1 cellular context compared by ENCODE assay signal in the genomic region with DNA sequence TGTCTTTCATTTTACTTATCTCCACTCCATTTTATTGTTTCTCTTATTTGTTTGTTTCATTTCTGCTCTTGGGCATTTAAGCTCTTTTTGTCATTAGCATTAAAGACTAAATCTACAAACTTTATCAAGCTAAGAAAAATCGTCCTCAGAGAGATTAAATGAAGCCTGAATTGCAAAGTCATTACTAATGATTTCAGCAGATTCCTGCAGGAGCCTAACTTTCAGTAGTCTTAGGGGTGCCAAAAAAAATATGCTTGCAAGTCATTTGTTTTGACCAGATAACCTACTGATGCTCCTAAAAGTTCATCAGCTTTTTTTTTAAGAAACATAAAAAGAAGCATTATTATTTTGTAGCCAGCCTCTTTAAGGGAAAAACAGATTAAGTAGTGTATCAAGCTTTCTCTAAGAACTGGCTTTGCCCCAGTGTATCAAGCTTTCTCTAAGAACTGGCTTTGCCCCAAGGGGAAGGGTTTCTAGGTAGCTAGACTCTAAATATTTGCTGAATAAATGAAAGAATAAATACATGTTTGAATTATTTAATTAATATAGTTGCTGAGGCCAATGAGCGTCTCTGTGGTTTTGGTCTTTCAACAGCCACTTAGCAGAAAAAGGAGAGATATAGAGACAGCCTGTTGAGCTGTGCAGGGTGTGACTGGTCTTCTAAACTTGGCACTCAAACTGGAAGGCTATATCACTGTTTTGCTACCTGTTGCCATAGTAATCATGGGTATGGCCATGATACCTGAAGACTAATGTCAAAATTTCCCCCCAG.
TF ChIP-seq lines count a peak whose summit lies in the region.

No MANE protein-coding gene starts in this region.

TF ChIP-seq in HCT116, 20 proteins besides CTCF, POLR2A, EP300 and RAD21:
- TF ChIP-seq, protein P1, sequence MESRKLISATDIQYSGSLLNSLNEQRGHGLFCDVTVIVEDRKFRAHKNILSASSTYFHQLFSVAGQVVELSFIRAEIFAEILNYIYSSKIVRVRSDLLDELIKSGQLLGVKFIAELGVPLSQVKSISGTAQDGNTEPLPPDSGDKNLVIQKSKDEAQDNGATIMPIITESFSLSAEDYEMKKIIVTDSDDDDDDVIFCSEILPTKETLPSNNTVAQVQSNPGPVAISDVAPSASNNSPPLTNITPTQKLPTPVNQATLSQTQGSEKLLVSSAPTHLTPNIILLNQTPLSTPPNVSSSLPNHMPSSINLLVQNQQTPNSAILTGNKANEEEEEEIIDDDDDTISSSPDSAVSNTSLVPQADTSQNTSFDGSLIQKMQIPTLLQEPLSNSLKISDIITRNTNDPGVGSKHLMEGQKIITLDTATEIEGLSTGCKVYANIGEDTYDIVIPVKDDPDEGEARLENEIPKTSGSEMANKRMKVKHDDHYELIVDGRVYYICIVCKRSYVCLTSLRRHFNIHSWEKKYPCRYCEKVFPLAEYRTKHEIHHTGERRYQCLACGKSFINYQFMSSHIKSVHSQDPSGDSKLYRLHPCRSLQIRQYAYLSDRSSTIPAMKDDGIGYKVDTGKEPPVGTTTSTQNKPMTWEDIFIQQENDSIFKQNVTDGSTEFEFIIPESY (IDR thresholded peaks at IDR 0.05; ENCODE audit: extremely low read depth, insufficient replicate concordance, low read length): no peak
- TF ChIP-seq SP1 (IDR thresholded peaks at IDR 0.05; ENCODE audit: low read depth) (0 out of 2 replicates have a peak, but pooled peaks have one; percentile 1), JUND (IDR thresholded peaks at IDR 0.05) (peak; percentile 4; the same call in 1 of the 2 replicates), POLR2AphosphoS5 (IDR thresholded peaks at IDR 0.05; ENCODE audit: low read depth, low read length) (0 out of 2 replicates have a peak, but pooled peaks have one; percentile 16), SIN3A (IDR thresholded peaks at IDR 0.05; ENCODE audit: low read depth) (no peak), ZFX (IDR thresholded peaks at IDR 0.05) (no peak), EZH2phosphoT487 (IDR thresholded peaks at IDR 0.05; ENCODE audit: borderline replicate concordance) (no peak), SRF (IDR thresholded peaks at IDR 0.05; ENCODE audit: low read depth) (no peak), EGR1 (IDR thresholded peaks at IDR 0.05; ENCODE audit: low read depth) (no peak), TCF7L2 (IDR thresholded peaks at IDR 0.05; ENCODE audit: borderline replicate concordance, extremely low read depth, insufficient read depth, insufficient read length) (no peak), CBX3 (IDR thresholded peaks at IDR 0.05; ENCODE audit: low read depth) (no peak), ZNF274 (IDR thresholded peaks at IDR 0.05; ENCODE audit: low read depth, low read length) (no peak), FOSL1 (IDR thresholded peaks at IDR 0.05; ENCODE audit: low read depth) (0 out of 2 replicates have a peak, but pooled peaks have one; percentile 3), YY1 (IDR thresholded peaks at IDR 0.05; ENCODE audit: extremely low read depth, insufficient replicate concordance, low read depth, low read length) (no peak)
- TF ChIP-seq, protein P2, sequence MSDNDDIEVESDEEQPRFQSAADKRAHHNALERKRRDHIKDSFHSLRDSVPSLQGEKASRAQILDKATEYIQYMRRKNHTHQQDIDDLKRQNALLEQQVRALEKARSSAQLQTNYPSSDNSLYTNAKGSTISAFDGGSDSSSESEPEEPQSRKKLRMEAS (IDR thresholded peaks at IDR 0.05): no peak
- TF ChIP-seq, protein P3, sequence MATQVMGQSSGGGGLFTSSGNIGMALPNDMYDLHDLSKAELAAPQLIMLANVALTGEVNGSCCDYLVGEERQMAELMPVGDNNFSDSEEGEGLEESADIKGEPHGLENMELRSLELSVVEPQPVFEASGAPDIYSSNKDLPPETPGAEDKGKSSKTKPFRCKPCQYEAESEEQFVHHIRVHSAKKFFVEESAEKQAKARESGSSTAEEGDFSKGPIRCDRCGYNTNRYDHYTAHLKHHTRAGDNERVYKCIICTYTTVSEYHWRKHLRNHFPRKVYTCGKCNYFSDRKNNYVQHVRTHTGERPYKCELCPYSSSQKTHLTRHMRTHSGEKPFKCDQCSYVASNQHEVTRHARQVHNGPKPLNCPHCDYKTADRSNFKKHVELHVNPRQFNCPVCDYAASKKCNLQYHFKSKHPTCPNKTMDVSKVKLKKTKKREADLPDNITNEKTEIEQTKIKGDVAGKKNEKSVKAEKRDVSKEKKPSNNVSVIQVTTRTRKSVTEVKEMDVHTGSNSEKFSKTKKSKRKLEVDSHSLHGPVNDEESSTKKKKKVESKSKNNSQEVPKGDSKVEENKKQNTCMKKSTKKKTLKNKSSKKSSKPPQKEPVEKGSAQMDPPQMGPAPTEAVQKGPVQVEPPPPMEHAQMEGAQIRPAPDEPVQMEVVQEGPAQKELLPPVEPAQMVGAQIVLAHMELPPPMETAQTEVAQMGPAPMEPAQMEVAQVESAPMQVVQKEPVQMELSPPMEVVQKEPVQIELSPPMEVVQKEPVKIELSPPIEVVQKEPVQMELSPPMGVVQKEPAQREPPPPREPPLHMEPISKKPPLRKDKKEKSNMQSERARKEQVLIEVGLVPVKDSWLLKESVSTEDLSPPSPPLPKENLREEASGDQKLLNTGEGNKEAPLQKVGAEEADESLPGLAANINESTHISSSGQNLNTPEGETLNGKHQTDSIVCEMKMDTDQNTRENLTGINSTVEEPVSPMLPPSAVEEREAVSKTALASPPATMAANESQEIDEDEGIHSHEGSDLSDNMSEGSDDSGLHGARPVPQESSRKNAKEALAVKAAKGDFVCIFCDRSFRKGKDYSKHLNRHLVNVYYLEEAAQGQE (IDR thresholded peaks at IDR 0.05; ENCODE audit: low read depth): no peak
